11 cellular contexts compared by ENCODE assay signal in genomic region chr14:105226198-105226597, GRCh38. TPM values are rescaled to one million over a fixed set of nuclear protein-coding genes. Genes with fewer than 3 reads are reported as not detected.
"Had no signal": no experiment of that assay in that cellular context is flagged by ENCODE, and none has a peak within 500 bp of the region (broad histone marks: within the 10 kb centered on the region; RNA-seq: fewer than 3 reads in every experiment).

No MANE protein-coding gene starts in this region.

- H3K27ac ChIP-seq: GM23248 had no signal

- H3K4me3 ChIP-seq: GM23248, GM23338, HAP-1 had no signal

- H3K27ac Mint-ChIP-seq: GM23338, HFFc6 had no signal

- H3K4me3 Mint-ChIP-seq: GM23338, H9, HFFc6 had no signal

- H2AFZ ChIP-seq: GM23248, GM23338 had no signal

- FAIRE-seq: H1, H54 had no signal

- ATAC-seq: GM23338, HCT116 had no signal

- H3K4me1 ChIP-seq: HAP-1 had no signal

- H3K9me3 ChIP-seq: HAP-1 had no signal

- H3K9me3 Mint-ChIP-seq: HFFc6 had no signal

- H3K4me1 Mint-ChIP-seq: GM23338, H9 had no signal

- H3K9ac ChIP-seq: GM23248 had no signal

- DNase-seq: GM23248, GOT3, H7, H9, HCEC 1CT, HFFc6 had no signal

- H3K4me2 ChIP-seq: GM23338 had no signal

RNA-seq across cellular contexts. Expression of gene JAG2, which starts 57.6 kb away (rescaled TPM):
- polyA plus RNA-seq: GM23248 had no signal
